ENCODE assay signal across 8 cellular contexts in genomic region chr12:45388545-45388944, GRCh38.
DNase-seq lines count a peak whose midpoint lies in the region; ATAC-seq and TF ChIP-seq lines count a peak whose summit lies in the region.

No MANE protein-coding gene starts in this region.

- ATAC-seq in activated CD8-positive, alpha-beta memory T cell treated with anti-CD3 and anti-CD28 coated beads, Interleukin-2, amount 10 ng/mL, durations not matched to agents 7 days and 5 days: no peak

- DNase-seq in NCI-H82 (lab: John Stamatoyannopoulos, UW): peak; percentile 66
- no peak for DNase-seq in NCI-H82 treated with DMSO at 0.1 percent for 48 hours (lab: John Stamatoyannopoulos, UW; ENCODE audit: unreplicated experiment)
- no peak for DNase-seq in PC-9
- peak; percentile 46 for DNase-seq in fibroblast of gingiva (ENCODE audit: low read depth)
- DNase-seq in T-helper 9 cell: no peak
- DNase-seq in NCI-H1048 (lab: John Stamatoyannopoulos, UW): no peak
- DNase-seq in activated CD8-positive, alpha-beta memory T cell treated with anti-CD3 and anti-CD28 coated beads, Interleukin-2, amount 10 ng/mL, durations not matched to agents 7 days and 5 days: no peak

- H3K4me3 Mint-ChIP-seq in activated CD8-positive, alpha-beta memory T cell treated with anti-CD3 and anti-CD28 coated beads, Interleukin-2, amount 10 ng/mL, durations not matched to agents 7 days and 5 days: no peak overlapping the region

- H3K4me1 ChIP-seq in PC-9 (replicated peaks; ENCODE audit: insufficient read depth) (no peaks in the 10 kb centered on the region), parathyroid adenoma (no peaks in the 10 kb centered on the region)

- POLR2A ChIA-PET in PC-9 (lab: Charles Lee; ENCODE audit: unreplicated experiment): no interaction called here

- no peaks in the 10 kb centered on the region for H3K9me2 ChIP-seq in PC-9 (ENCODE audit: insufficient read depth)

- no peak overlapping the region for H2AFZ ChIP-seq in PC-9
- H2AFZ ChIP-seq in parathyroid adenoma: no peak overlapping the region

- peak; percentile 60 for TF ChIP-seq CTCF in PC-9 (conservative IDR thresholded peaks at IDR 0.05)
- peak; percentile 68 for TF ChIP-seq CTCF in parathyroid adenoma (IDR thresholded peaks at IDR 0.05)

- H3K4me1 Mint-ChIP-seq in activated CD8-positive, alpha-beta memory T cell treated with anti-CD3 and anti-CD28 coated beads, Interleukin-2, amount 10 ng/mL, durations not matched to agents 7 days and 5 days: no peaks in the 10 kb centered on the region

- H3K9me3 ChIP-seq in PC-9 (ENCODE audit: insufficient read depth, low read depth) (no peaks in the 10 kb centered on the region), parathyroid adenoma (ENCODE audit: control insufficient read depth, low read length) (no peaks in the 10 kb centered on the region)

- BruUV-seq in PC-9 (replicated peaks; lab: Mats Ljungman, UMichigan): no TSS peak

- H3K4me3 ChIP-seq in PC-9 (no peak overlapping the region), parathyroid adenoma (ENCODE audit: low read depth, low read length) (no peak overlapping the region)

- H3K27ac Mint-ChIP-seq in activated CD8-positive, alpha-beta memory T cell treated with anti-CD3 and anti-CD28 coated beads, Interleukin-2, amount 10 ng/mL, durations not matched to agents 7 days and 5 days: no peak overlapping the region

- peaks cover 42% of the 10 kb centered on the region for H3K36me3 Mint-ChIP-seq in activated CD8-positive, alpha-beta memory T cell treated with anti-CD3 and anti-CD28 coated beads, Interleukin-2, amount 10 ng/mL, durations not matched to agents 7 days and 5 days

- H3K27me3 Mint-ChIP-seq in activated CD8-positive, alpha-beta memory T cell treated with anti-CD3 and anti-CD28 coated beads, Interleukin-2, amount 10 ng/mL, durations not matched to agents 7 days and 5 days: no peaks in the 10 kb centered on the region

- no peaks in the 10 kb centered on the region for H3K79me2 ChIP-seq in PC-9 (ENCODE audit: low read depth)
- no peaks in the 10 kb centered on the region for H3K79me2 ChIP-seq in parathyroid adenoma

- peaks cover 16% of the 10 kb centered on the region for H3K36me3 ChIP-seq in PC-9 (ENCODE audit: low read depth)
- no peaks in the 10 kb centered on the region for H3K36me3 ChIP-seq in parathyroid adenoma (ENCODE audit: control insufficient read depth, insufficient read depth, low read length)

- intact Hi-C loops in PC-9 (cut with micrococcal nuclease; ENCODE audit: unreplicated experiment): loop anchor here (1.0 kb wide), 2 partner anchors 218 to 257 kb away; no protein-coding TSS in a partner anchor

- no peaks in the 10 kb centered on the region for H3K27me3 ChIP-seq in PC-9 (ENCODE audit: insufficient read depth, low read depth)
- H3K27me3 ChIP-seq in parathyroid adenoma (ENCODE audit: control insufficient read depth, insufficient read depth, low read length): no peaks in the 10 kb centered on the region

- H4K20me1 ChIP-seq in PC-9 (ENCODE audit: insufficient read depth): no peaks in the 10 kb centered on the region

- CTCF ChIA-PET in PC-9 (lab: Charles Lee): interaction anchor here (0.9 to 1.1 kb wide), 2 partner anchors 120 to 156 kb away, joined by 3 to 5 read pairs; no protein-coding TSS in a partner anchor
- CTCF ChIA-PET in activated CD8-positive, alpha-beta memory T cell treated with anti-CD3 and anti-CD28 coated beads, Interleukin-2, amount 10 ng/mL, durations not matched to agents 7 days and 5 days (lab: Charles Lee): interaction anchor here (0.7 to 1.6 kb wide), 3 partner anchors 12 to 191 kb away, joined by 3 to 4 read pairs (median 4); no protein-coding TSS in a partner anchor

- H3K9ac ChIP-seq in parathyroid adenoma: no peak overlapping the region

- no peaks in the 10 kb centered on the region for H3K9me3 Mint-ChIP-seq in activated CD8-positive, alpha-beta memory T cell treated with anti-CD3 and anti-CD28 coated beads, Interleukin-2, amount 10 ng/mL, durations not matched to agents 7 days and 5 days (ENCODE audit: low read depth)

- H3K4me2 ChIP-seq in PC-9 (no peak overlapping the region), parathyroid adenoma (ENCODE audit: low read length) (no peak overlapping the region)

- no peak overlapping the region for H3K27ac ChIP-seq in PC-9
- H3K27ac ChIP-seq in parathyroid adenoma: no peak overlapping the region

- H3F3A ChIP-seq in PC-9 (ENCODE audit: insufficient read depth, low read depth): no peaks in the 10 kb centered on the region; the same call in 1 of the 2 replicates

Comparison
In these comparisons a context has a peak if more than half of its experiments do, and no peak if none do; other contexts are left out.
1. DNase-seq: peak in NCI-H82 (single experiment) and fibroblast of gingiva (single experiment); none in NCI-H82 treated with DMSO at 0.1 percent for 48 hours (single experiment), PC-9 (0 of 2), T-helper 9 cell (single experiment), NCI-H1048 (single experiment) and activated CD8-positive, alpha-beta memory T cell treated with anti-CD3 and anti-CD28 coated beads, Interleukin-2, amount 10 ng/mL, durations not matched to agents 7 days and 5 days (single experiment).